In the genomic region with DNA sequence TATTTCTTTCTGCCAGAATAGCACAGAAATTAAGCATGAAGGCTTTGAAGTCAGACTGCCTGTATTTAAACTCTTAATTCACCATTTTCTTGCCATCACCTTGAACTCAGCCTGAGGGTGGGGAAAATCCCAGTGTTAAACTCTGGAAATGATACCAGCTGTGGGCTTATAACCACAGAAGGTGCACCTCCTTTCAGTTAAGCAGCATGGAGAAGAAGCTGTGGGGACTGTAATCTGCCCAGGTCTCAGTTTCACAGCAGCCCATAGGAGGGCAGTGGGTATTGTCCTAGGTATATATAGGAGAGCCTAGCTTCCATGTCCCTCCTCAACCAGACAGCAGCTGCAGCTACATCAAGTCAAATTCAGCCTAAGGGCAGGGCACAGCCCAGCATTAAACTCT, we compare ENCODE assay signal across 27 cellular contexts.
"Had no signal": no experiment of that assay in that cellular context is flagged by ENCODE, and none has a peak within 500 bp of the region (broad histone marks: within the 10 kb centered on the region; RNA-seq: fewer than 3 reads in every experiment).

No MANE protein-coding gene starts in this region.

- ATAC-seq: effector memory CD8-positive, alpha-beta T cell; gastrocnemius medialis; mucosa of descending colon; right cardiac atrium had no signal

- DNase-seq: activated CD4-positive, alpha-beta memory T cell treated with anti-CD3 and anti-CD28 coated beads for 36 hours; activated CD4-positive, alpha-beta T cell treated with anti-CD3 and anti-CD28 coated beads, Interleukin-2, amount 10 ng/mL, durations not matched to agents 24 days and 14 days; activated CD4-positive, CD25-positive, alpha-beta regulatory T cell treated with anti-CD3 and anti-CD28 coated beads, Interleukin-2, amount 50 U/mL, for 72 hours; activated CD8-positive, alpha-beta memory T cell treated with anti-CD3 and anti-CD28 coated beads, Interleukin-2, amount 50 U/mL, for 4 hours; activated gamma-delta T cell treated with Interleukin-2 at 50 U/mL for 16 hours; activated naive CD4-positive, alpha-beta T cell treated with anti-CD3 and anti-CD28 coated beads, Interleukin-2, amount 50 U/mL, for 16 hours; activated T-cell treated with anti-CD3 and anti-CD28 coated beads, Interleukin-2, amount 50 U/mL, for 1 hour; amygdala; caudate nucleus; cortex of kidney; effector memory CD8-positive, alpha-beta T cell; erythroblast; gastrocnemius medialis; glutamatergic neuron; islet precursor cell; left ventricle myocardium inferior; mesendoderm; mucosa of descending colon; posterior cingulate gyrus; right cardiac atrium; stimulated activated CD4-positive, alpha-beta T cell treated with anti-CD3 and anti-CD28 coated beads, Interleukin-15, amount 100 ng/mL, for 24 hours; stimulated activated CD4-positive, alpha-beta T cell treated with anti-CD3 and anti-CD28 coated beads, Interleukin-2, amount 100 ng/mL, for 24 hours; stimulated activated naive CD4-positive, alpha-beta T cell; testis; transverse colon had no signal

- H3K4me3 ChIP-seq: gastrocnemius medialis, hepatocyte, left ventricle myocardium inferior, lung, mucosa of descending colon, testis, transverse colon had no signal
